In the genomic region with DNA sequence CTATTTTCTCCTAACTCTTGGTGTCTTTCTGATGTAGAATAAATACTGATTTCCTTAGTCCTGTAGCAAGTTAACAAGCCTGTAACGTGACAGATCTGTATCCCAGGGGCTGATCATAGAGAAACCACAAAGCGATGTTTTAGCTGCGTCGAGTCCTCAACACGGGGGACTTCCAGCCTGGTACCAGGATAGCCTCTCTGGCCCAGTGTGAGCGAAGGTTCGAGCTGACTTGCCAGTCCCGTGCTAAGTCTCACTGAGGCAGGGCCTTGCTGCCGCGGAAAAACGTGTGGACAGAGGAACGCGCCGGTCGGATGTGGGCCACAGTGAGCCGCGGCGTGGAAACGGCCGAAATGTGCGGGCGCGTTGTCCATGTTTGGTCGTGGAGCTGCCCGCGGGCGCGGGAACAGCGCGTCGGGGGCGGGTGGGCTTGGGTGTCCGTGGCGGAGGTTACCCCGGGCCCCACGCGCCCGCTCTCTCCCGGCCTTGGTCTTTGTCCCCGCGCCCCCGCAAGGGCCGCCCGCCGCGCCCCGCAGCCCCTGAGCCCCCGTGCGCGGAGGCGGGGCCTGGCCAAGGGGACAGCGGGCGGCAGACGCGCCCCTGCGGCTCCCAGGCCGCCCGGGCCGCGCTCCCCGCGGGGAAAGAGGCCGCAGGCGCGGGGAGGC, we compare ENCODE assay signal across 8 cellular contexts. TPM values are rescaled to one million over a fixed set of nuclear protein-coding genes. Genes with fewer than 3 reads are reported as not detected.
DNase-seq lines count a peak whose midpoint lies in the region; ATAC-seq and TF ChIP-seq lines count a peak whose summit lies in the region.

No MANE protein-coding gene starts in this region.

- in situ Hi-C loops in G401 (cut with HindIII; ENCODE audit: low sequenced_read_pairs) (no loop called here), GM13977 (cut with MboI; ENCODE audit: low pct_unique_long_range_greater_than_20kb, low sequenced_read_pairs, unreplicated experiment) (no loop called here)

- TF ChIP-seq CTCF in fibroblast of mammary gland (conservative IDR thresholded peaks at IDR 0.05; ENCODE audit: control insufficient read depth, insufficient read depth, low read depth, low read length) (no peak), omental fat pad (IDR thresholded peaks at IDR 0.05) (no peak), GM13977 (IDR thresholded peaks at IDR 0.05; ENCODE audit: extremely low read depth, insufficient read depth, missing control alignments) (no peak)

- H3K4me3 ChIP-seq in fibroblast of mammary gland (ENCODE audit: control insufficient read depth, low read depth, low read length): peak overlapping the region; percentile 43

- peak; percentile 44 for DNase-seq in G401 (ENCODE audit: low spot score)
- no peak for DNase-seq in activated CD4-positive, alpha-beta T cell treated with anti-CD3 and anti-CD28 coated beads, Interleukin-2, amount 10 ng/mL, durations not matched to agents 24 days and 14 days
- DNase-seq in fibroblast of mammary gland (ENCODE audit: low read depth): peak; percentile 29
- no peak for DNase-seq in omental fat pad (ENCODE audit: low spot score)
- DNase-seq in DMS79 treated with DMSO at 0.1 percent for 48 hours (lab: John Stamatoyannopoulos, UW): no peak
- no peak for DNase-seq in effector CD4-positive, alpha-beta T cell
- DNase-seq in GM13977 (ENCODE audit: low spot score): no peak
- DNase-seq in activated gamma-delta T cell (lab: John Stamatoyannopoulos, UW): no peak

- peak; percentile 58 for ATAC-seq in omental fat pad (ENCODE audit: low FRiP score)

- no peaks in the 10 kb centered on the region for H3K9me3 Mint-ChIP-seq in activated CD4-positive, alpha-beta T cell treated with anti-CD3 and anti-CD28 coated beads, Interleukin-2, amount 10 ng/mL, durations not matched to agents 24 days and 14 days

- intact Hi-C loops in activated CD4-positive, alpha-beta T cell treated with anti-CD3 and anti-CD28 coated beads, Interleukin-2, amount 10 ng/mL, durations not matched to agents 24 days and 14 days (cut with micrococcal nuclease): loop anchor here (5.0 kb wide), 1 partner anchor 110 kb away; the partner anchor contains the start of gene CYP46A1

- no peaks in the 10 kb centered on the region for H3K36me3 Mint-ChIP-seq in activated CD4-positive, alpha-beta T cell treated with anti-CD3 and anti-CD28 coated beads, Interleukin-2, amount 10 ng/mL, durations not matched to agents 24 days and 14 days (ENCODE audit: low read depth)

- peak overlapping the region; percentile 46 for H3K27ac Mint-ChIP-seq in activated CD4-positive, alpha-beta T cell treated with anti-CD3 and anti-CD28 coated beads, Interleukin-2, amount 10 ng/mL, durations not matched to agents 24 days and 14 days

- H3K27me3 Mint-ChIP-seq in activated CD4-positive, alpha-beta T cell treated with anti-CD3 and anti-CD28 coated beads, Interleukin-2, amount 10 ng/mL, durations not matched to agents 24 days and 14 days: peaks cover 60% of the 10 kb centered on the region

- peaks cover 14% of the 10 kb centered on the region for H3K4me1 Mint-ChIP-seq in activated CD4-positive, alpha-beta T cell treated with anti-CD3 and anti-CD28 coated beads, Interleukin-2, amount 10 ng/mL, durations not matched to agents 24 days and 14 days

- H3K4me3 Mint-ChIP-seq in activated CD4-positive, alpha-beta T cell treated with anti-CD3 and anti-CD28 coated beads, Interleukin-2, amount 10 ng/mL, durations not matched to agents 24 days and 14 days: peak overlapping the region; percentile 29

RNA-seq across cellular contexts. Expression of gene EML1, which starts 0.5 kb away (rescaled TPM):
- total RNA-seq in G401 (2014; rRNA removed; shearing (Covaris generic)): 19.2 and 23.5 TPM in 2 replicates
- 0.98 and 1.8 TPM in 2 replicates for total RNA-seq in activated CD4-positive, alpha-beta T cell treated with anti-CD3 and anti-CD28 coated beads, Interleukin-2, amount 10 ng/mL, durations not matched to agents 24 days and 14 days
- 10 to 100 TPM; 33.2 to 88.0 (median 43.5) TPM for total RNA-seq in omental fat pad

Comparison
In these comparisons a context has a peak if more than half of its experiments do, and no peak if none do; other contexts are left out.
1. DNase-seq: peak in G401 (single experiment) and fibroblast of mammary gland (single experiment); none in activated CD4-positive, alpha-beta T cell treated with anti-CD3 and anti-CD28 coated beads, Interleukin-2, amount 10 ng/mL, durations not matched to agents 24 days and 14 days (single experiment), omental fat pad (single experiment), DMS79 treated with DMSO at 0.1 percent for 48 hours (single experiment), effector CD4-positive, alpha-beta T cell (single experiment), GM13977 (single experiment) and activated gamma-delta T cell (single experiment).